In genomic region chr14:94026886-94027469, GRCh38 we compare ENCODE assay signal across 9 cellular contexts. TPM values are rescaled to one million over a fixed set of nuclear protein-coding genes. Genes with fewer than 3 reads are reported as not detected.
DNase-seq lines count a peak whose midpoint lies in the region; ATAC-seq, FAIRE-seq and TF ChIP-seq lines count a peak whose summit lies in the region.
"Had no signal": no experiment of that assay in that cellular context is flagged by ENCODE, and none has a peak within 500 bp of the region (broad histone marks: within the 10 kb centered on the region; RNA-seq: fewer than 3 reads in every experiment).

No MANE protein-coding gene starts in this region.

- TF ChIP-seq RAD21 in K562 (CRISPR knock-in tag; conservative IDR thresholded peaks at IDR 0.05 in 1 of 2, IDR thresholded peaks at IDR 0.05 in 1 of 2): no peak

- no peaks in the 10 kb centered on the region for H3K9me1 ChIP-seq in K562 (ENCODE audit: control insufficient read depth, insufficient read depth, low read length)

- H3K79me2 ChIP-seq in K562 (ENCODE audit: control insufficient read depth, insufficient read depth, low read length): no peaks in the 10 kb centered on the region

- H3K9me3 ChIP-seq in K562 (replicated peaks; ENCODE audit: control insufficient read depth, insufficient read depth, low read depth, low read length) (no peaks in the 10 kb centered on the region), tibial nerve (no peaks in the 10 kb centered on the region), aorta (ENCODE audit: control insufficient read depth, low read length) (no peaks in the 10 kb centered on the region)

- H3K36me3 Mint-ChIP-seq in activated T-cell treated with anti-CD3 and anti-CD28 coated beads, Interleukin-2, amount 50 U/mL, for 4 hours (ENCODE audit: insufficient read depth): no peaks in the 10 kb centered on the region
- no peaks in the 10 kb centered on the region for H3K36me3 Mint-ChIP-seq in memory B cell

- no peak for ATAC-seq in activated T-cell treated with anti-CD3 and anti-CD28 coated beads, Interleukin-2, amount 50 U/mL, for 4 hours
- ATAC-seq in K562 (no peak), memory B cell (ENCODE audit: low read depth) (no peak), aorta (ENCODE audit: low FRiP score) (no peak)

- H3K27me3 Mint-ChIP-seq in activated T-cell treated with anti-CD3 and anti-CD28 coated beads, Interleukin-2, amount 50 U/mL, for 4 hours (ENCODE audit: low read depth): no peaks in the 10 kb centered on the region
- peaks cover 14% of the 10 kb centered on the region for H3K27me3 Mint-ChIP-seq in memory B cell

- no peak for TF ChIP-seq POLR2A in K562 (conservative IDR thresholded peaks at IDR 0.05)
- TF ChIP-seq POLR2A in tibial nerve (IDR thresholded peaks at IDR 0.05): no peak

- H3K4me1 Mint-ChIP-seq in activated T-cell treated with anti-CD3 and anti-CD28 coated beads, Interleukin-2, amount 50 U/mL, for 4 hours (ENCODE audit: low read depth): peaks cover 32% of the 10 kb centered on the region
- peaks cover 9% of the 10 kb centered on the region for H3K4me1 Mint-ChIP-seq in memory B cell

- H3K36me3 ChIP-seq in K562 (ENCODE audit: control insufficient read depth, insufficient read depth, low read length) (no peaks in the 10 kb centered on the region), tibial nerve (no peaks in the 10 kb centered on the region), aorta (ENCODE audit: control insufficient read depth in 1 of 2, insufficient read depth in 2 of 2, low read length in 1 of 2) (no peaks in the 10 kb centered on the region)

- H3K27me3 ChIP-seq in K562 (ENCODE audit: control insufficient read depth in 2 of 2, insufficient read depth in 2 of 2, low read length in 2 of 2) (peaks cover 0 to 4% of the 10 kb centered on the region in 2 experiments; a peak in 1 of 5 replicates), tibial nerve (no peaks in the 10 kb centered on the region), aorta (ENCODE audit: control insufficient read depth in 1 of 2, insufficient read depth in 2 of 2, low read length in 1 of 2) (no peaks in the 10 kb centered on the region)

- H2AFZ ChIP-seq in K562 (ENCODE audit: low read depth, low read length): 0 out of 2 replicates have a peak overlapping the region, but pooled peaks have one; percentile 45

- no peak for DNase-seq in activated T-cell treated with anti-CD3 and anti-CD28 coated beads, Interleukin-2, amount 50 U/mL, for 4 hours
- no peak for DNase-seq in activated T-cell treated with anti-CD3 and anti-CD28 coated beads, Interleukin-2, amount 50 U/mL, for 1 hour
- DNase-seq in K562 (ENCODE audit: extremely low read depth in 1 of 4, low spot score in 3 of 4): no peak
- no peak for DNase-seq in memory B cell (ENCODE audit: low spot score in 2 of 2)
- DNase-seq in tibial nerve (ENCODE audit: low spot score in 2 of 2): no peak
- DNase-seq in NCI-H1436 treated with DMSO at 0.1 percent for 48 hours (lab: John Stamatoyannopoulos, UW): no peak
- no peak for DNase-seq in activated CD8-positive, alpha-beta memory T cell treated with anti-CD3 and anti-CD28 coated beads for 24 hours
- DNase-seq in aorta: no peak

- peak overlapping the region; percentile 37 for H3K4me3 ChIP-seq in K562
- H3K4me3 ChIP-seq in tibial nerve: peak overlapping the region; percentile 40 to 73 (median 62)
- no peak overlapping the region for H3K4me3 ChIP-seq in aorta (ENCODE audit: low read length in 2 of 2)

- in situ Hi-C loops in K562 (cut with MboI): no loop called here

- H3K4me1 ChIP-seq in K562 (replicated peaks in 1 of 2; ENCODE audit: control insufficient read depth in 2 of 2, insufficient read depth in 2 of 2, low read length in 2 of 2) (peaks cover 0 to 7% of the 10 kb centered on the region in 2 experiments; a peak in 1 of 5 replicates), tibial nerve (peaks cover 0 to 14% (median 0%) of the 10 kb centered on the region in 4 donors), aorta (ENCODE audit: control insufficient read depth in 1 of 2, insufficient read depth in 2 of 2, low read length in 2 of 2) (no peaks in the 10 kb centered on the region)

- no peak overlapping the region for H3K27ac ChIP-seq in K562 (ENCODE audit: extremely low read depth, low read depth, low read length)
- no peak overlapping the region for H3K27ac ChIP-seq in tibial nerve
- no peak overlapping the region for H3K27ac ChIP-seq in aorta (ENCODE audit: low read depth in 1 of 2, low read length in 2 of 2)

- intact Hi-C loops in K562 (cut with micrococcal nuclease) (no loop called here), aorta (cut with DNase I) (no loop called here)

- H3K4me2 ChIP-seq in K562 (ENCODE audit: insufficient read depth, low read length): peak overlapping the region; percentile 52; the same call in 1 of the 2 replicates

- peak overlapping the region; percentile 60 for H3K4me3 Mint-ChIP-seq in activated T-cell treated with anti-CD3 and anti-CD28 coated beads, Interleukin-2, amount 50 U/mL, for 4 hours
- peak overlapping the region; percentile 63 for H3K4me3 Mint-ChIP-seq in memory B cell

- WGBS in K562 (ENCODE audit: insufficient coverage, low coverage, missing lambda C conversion rate): 21% methylated on average over 11 of the region's 17 CpGs
- 45 to 57% methylated on average over 12 to 17 of the region's 17 CpGs for WGBS in tibial nerve, 2 donors
- 44 to 45% methylated on average over 17 of the region's 17 CpGs for WGBS in aorta, 2 donors

- TF ChIP-seq EP300 in K562 (IDR thresholded peaks at IDR 0.05; ENCODE audit: low read length) (no peak), tibial nerve (IDR thresholded peaks at IDR 0.05) (no peak)

- H3K27ac Mint-ChIP-seq in memory B cell: no peak overlapping the region

- CTCF ChIA-PET in K562 (lab: Yijun Ruan, JAX; ENCODE audit: low intra/inter-chr PET ratio): no interaction called here

- H3K9ac ChIP-seq in K562 (ENCODE audit: insufficient read depth in 1 of 2, low read depth in 2 of 2, low read length in 2 of 2): peak overlapping the region in 1 of 2 experiments; percentile 28; a peak in 1 of 4 replicates

- H4K20me1 ChIP-seq in K562 (replicated peaks; ENCODE audit: control insufficient read depth, insufficient read depth, low read length): peaks cover 6% of the 10 kb centered on the region; the same call in 1 of the 2 replicates

- no TSS peak for BruUV-seq in K562 (replicated peaks; lab: Mats Ljungman, UMichigan)

- no peaks in the 10 kb centered on the region for H3K9me3 Mint-ChIP-seq in activated T-cell treated with anti-CD3 and anti-CD28 coated beads, Interleukin-2, amount 50 U/mL, for 4 hours
- H3K9me3 Mint-ChIP-seq in memory B cell: no peaks in the 10 kb centered on the region

- POLR2A ChIA-PET in K562 (lab: Yijun Ruan, JAX): no interaction called here

- no peak for TF ChIP-seq CTCF in K562 (IDR thresholded peaks at IDR 0.05 in 2 of 3, conservative IDR thresholded peaks at IDR 0.05 in 1 of 3; ENCODE audit: insufficient read depth in 2 of 3, low read depth in 1 of 3, low read length in 3 of 3)
- TF ChIP-seq CTCF in tibial nerve (IDR thresholded peaks at IDR 0.05): no peak

- no peak for FAIRE-seq in K562 (lab: Jason Lieb, UNC)

RNA-seq across cellular contexts. Expression of gene OTUB2, which starts 0.8 kb away (rescaled TPM):
- under 1 TPM; 0.50 to 0.54 (median 0.53) TPM for total RNA-seq in activated T-cell treated with anti-CD3 and anti-CD28 coated beads, Interleukin-2, amount 50 U/mL, for 4 hours
- total RNA-seq in K562 (2011; cell fraction: chromatin; rRNA removed; ENCODE audit: low replicate concordance): 0.12 and 0.72 TPM in 2 replicates
- 0.26 and 1.0 TPM in 2 replicates for total RNA-seq in K562 (2011; cell fraction: nucleolus; rRNA removed)
- 0.22 and 0.38 TPM in 2 replicates for total RNA-seq in K562 (2011; cell fraction: nucleoplasm; rRNA removed)
- total RNA-seq in K562 (2014; rRNA removed): 0.23 and 0.24 TPM in 2 replicates
- total RNA-seq in K562 (2014; rRNA removed; fragmentation: Illumina TruSeq; extraction: Trizol): 0.07 and 0.35 TPM in 2 replicates
- 0.11 and 0.15 TPM in 2 replicates for total RNA-seq in K562 (2015; rRNA removed; fragmentation: Illumina TruSeq; extraction: Trizol)
- total RNA-seq in K562 (2021): 0.31 and 0.34 TPM in 2 replicates
- 0.11 and 0.20 TPM in 2 replicates for polyA plus RNA-seq in K562 (2011; rRNA removed)
- 0.09 and 0.12 TPM in 2 replicates for polyA plus RNA-seq in K562 (2011; cell fraction: cytosol; rRNA removed)
- 0.18 and 0.33 TPM in 2 replicates for polyA plus RNA-seq in K562 (2011; cell fraction: nucleus; rRNA removed)
- 0.21 and 0.28 TPM in 2 replicates for polyA plus RNA-seq in K562 (2012)
- polyA plus RNA-seq in K562 (2014; fragmentation: Illumina TruSeq; extraction: Trizol): 0.15 and 0.21 TPM in 2 replicates
- under 1 TPM; 0.01 to 0.08 TPM for polyA plus RNA-seq in K562 (2014; fragmentation: Nextera tagmentation; extraction: Ambion mirVana)
- 0.08 and 0.26 TPM in 2 replicates for polyA plus RNA-seq in K562 (2014; rRNA removed)
- polyA minus RNA-seq in K562 (2011; rRNA and poly(A)+ RNA removed): 0.18 and 0.46 TPM in 2 replicates
- polyA minus RNA-seq in K562 (2011; cell fraction: cytosol; rRNA and poly(A)+ RNA removed): 0.67 TPM in 1 of 2 replicates, not detected in the other
- 0.22 and 0.40 TPM in 2 replicates for polyA minus RNA-seq in K562 (2011; cell fraction: nucleus; rRNA and poly(A)+ RNA removed)
- under 1 TPM in 3 of 4 donors, not detected in 1; 0.21 to 0.66 (median 0.60) TPM for total RNA-seq in tibial nerve
- under 1 TPM; 0.42 to 0.60 TPM for total RNA-seq in aorta
- not detected for polyA plus RNA-seq in aorta

RNA-seq across cellular contexts. Expression of gene CCDC197, which starts 29.9 kb away (rescaled TPM):
- under 1 TPM in 1 of 3 donors, not detected in 2; 0.35 TPM for total RNA-seq in activated T-cell treated with anti-CD3 and anti-CD28 coated beads, Interleukin-2, amount 50 U/mL, for 4 hours
- not detected in 2 replicates for total RNA-seq in K562 (2011; cell fraction: chromatin; rRNA removed; ENCODE audit: low replicate concordance)
- not detected in 2 replicates for total RNA-seq in K562 (2011; cell fraction: nucleolus; rRNA removed)
- not detected in 2 replicates for total RNA-seq in K562 (2011; cell fraction: nucleoplasm; rRNA removed)
- total RNA-seq in K562 (2014; rRNA removed) (not detected in 2 replicates), K562 (2014; rRNA removed; fragmentation: Illumina TruSeq; extraction: Trizol) (not detected in 2 replicates), K562 (2015; rRNA removed; fragmentation: Illumina TruSeq; extraction: Trizol) (not detected in 2 replicates), K562 (2021) (not detected in 2 replicates), tibial nerve (not detected), aorta (under 1 TPM in 1 of 2 donors, not detected in 1; 0.60 TPM)
- polyA plus RNA-seq in K562 (2011; rRNA removed) (not detected in 2 replicates), K562 (2014; fragmentation: Illumina TruSeq; extraction: Trizol) (not detected in 2 replicates), K562 (2014; fragmentation: Nextera tagmentation; extraction: Ambion mirVana) (not detected), K562 (2014; rRNA removed) (not detected in 2 replicates), aorta (not detected)
- polyA plus RNA-seq in K562 (2011; cell fraction: cytosol; rRNA removed): not detected in 2 replicates
- polyA plus RNA-seq in K562 (2011; cell fraction: nucleus; rRNA removed): not detected in 2 replicates
- polyA plus RNA-seq in K562 (2012): not detected in 2 replicates
- polyA minus RNA-seq in K562 (2011; rRNA and poly(A)+ RNA removed): not detected in 2 replicates
- not detected in 2 replicates for polyA minus RNA-seq in K562 (2011; cell fraction: cytosol; rRNA and poly(A)+ RNA removed)
- not detected in 2 replicates for polyA minus RNA-seq in K562 (2011; cell fraction: nucleus; rRNA and poly(A)+ RNA removed)
- total RNA-seq: frontal cortex had no signal

RNA-seq across cellular contexts. Expression of gene ASB2, which starts 50.6 kb away (rescaled TPM):
- 1 to 10 TPM; 8.2 to 9.9 (median 9.8) TPM for total RNA-seq in activated T-cell treated with anti-CD3 and anti-CD28 coated beads, Interleukin-2, amount 50 U/mL, for 4 hours
- not detected in 2 replicates for total RNA-seq in K562 (2011; cell fraction: chromatin; rRNA removed; ENCODE audit: low replicate concordance)
- not detected in 2 replicates for total RNA-seq in K562 (2011; cell fraction: nucleolus; rRNA removed)
- total RNA-seq in K562 (2011; cell fraction: nucleoplasm; rRNA removed): not detected in 2 replicates
- not detected in 2 replicates for total RNA-seq in K562 (2014; rRNA removed)
- not detected in 2 replicates for total RNA-seq in K562 (2014; rRNA removed; fragmentation: Illumina TruSeq; extraction: Trizol)
- not detected in 2 replicates for total RNA-seq in K562 (2015; rRNA removed; fragmentation: Illumina TruSeq; extraction: Trizol)
- total RNA-seq in K562 (2021): not detected in 2 replicates
- not detected in 2 replicates for polyA plus RNA-seq in K562 (2011; rRNA removed)
- polyA plus RNA-seq in K562 (2011; cell fraction: cytosol; rRNA removed): not detected in 2 replicates
- not detected in 2 replicates for polyA plus RNA-seq in K562 (2011; cell fraction: nucleus; rRNA removed)
- polyA plus RNA-seq in K562 (2012): 0.12 TPM in 1 of 2 replicates, not detected in the other
- polyA plus RNA-seq in K562 (2014; fragmentation: Illumina TruSeq; extraction: Trizol): not detected in 2 replicates
- not detected for polyA plus RNA-seq in K562 (2014; fragmentation: Nextera tagmentation; extraction: Ambion mirVana)
- polyA plus RNA-seq in K562 (2014; rRNA removed): not detected in 2 replicates
- polyA minus RNA-seq in K562 (2011; rRNA and poly(A)+ RNA removed): not detected in 2 replicates
- not detected in 2 replicates for polyA minus RNA-seq in K562 (2011; cell fraction: cytosol; rRNA and poly(A)+ RNA removed)
- polyA minus RNA-seq in K562 (2011; cell fraction: nucleus; rRNA and poly(A)+ RNA removed): not detected in 2 replicates
- 1 to 10 TPM in 2 of 4 donors, under 1 TPM in 1, not detected in 1; 0.60 to 2.1 (median 1.8) TPM for total RNA-seq in tibial nerve
- total RNA-seq in aorta: 10 to 100 TPM; 53.3 to 57.0 TPM
- polyA plus RNA-seq in aorta: 10 to 100 TPM in 1 of 2 donors, 1 to 10 TPM in 1; 9.1 to 24.8 TPM

RNA-seq across cellular contexts. Expression of gene DDX24, which starts 54.0 kb away (rescaled TPM):
- total RNA-seq in activated T-cell treated with anti-CD3 and anti-CD28 coated beads, Interleukin-2, amount 50 U/mL, for 4 hours: 100 to 1,000 TPM; 287 to 321 (median 319) TPM
- total RNA-seq in K562 (2011; cell fraction: chromatin; rRNA removed; ENCODE audit: low replicate concordance): 39.3 and 70.0 TPM in 2 replicates
- 36.2 TPM in 2 replicates for total RNA-seq in K562 (2011; cell fraction: nucleolus; rRNA removed)
- 33.4 and 34.7 TPM in 2 replicates for total RNA-seq in K562 (2011; cell fraction: nucleoplasm; rRNA removed)
- 98.3 and 104 TPM in 2 replicates for total RNA-seq in K562 (2014; rRNA removed)
- 129 and 139 TPM in 2 replicates for total RNA-seq in K562 (2014; rRNA removed; fragmentation: Illumina TruSeq; extraction: Trizol)
- total RNA-seq in K562 (2015; rRNA removed; fragmentation: Illumina TruSeq; extraction: Trizol): 122 and 125 TPM in 2 replicates
- total RNA-seq in K562 (2021): 118 and 127 TPM in 2 replicates
- 95.7 and 98.6 TPM in 2 replicates for polyA plus RNA-seq in K562 (2011; rRNA removed)
- polyA plus RNA-seq in K562 (2011; cell fraction: cytosol; rRNA removed): 61.5 and 65.0 TPM in 2 replicates
- 76.7 and 77.4 TPM in 2 replicates for polyA plus RNA-seq in K562 (2011; cell fraction: nucleus; rRNA removed)
- 67.1 and 89.1 TPM in 2 replicates for polyA plus RNA-seq in K562 (2012)
- 139 and 175 TPM in 2 replicates for polyA plus RNA-seq in K562 (2014; fragmentation: Illumina TruSeq; extraction: Trizol)
- polyA plus RNA-seq in K562 (2014; fragmentation: Nextera tagmentation; extraction: Ambion mirVana): 100 to 1,000 TPM in 1 of 2 experiments, 10 to 100 TPM in 1; 95.1 to 136 TPM
- polyA plus RNA-seq in K562 (2014; rRNA removed): 67.4 and 82.4 TPM in 2 replicates
- 102 and 114 TPM in 2 replicates for polyA minus RNA-seq in K562 (2011; rRNA and poly(A)+ RNA removed)
- polyA minus RNA-seq in K562 (2011; cell fraction: cytosol; rRNA and poly(A)+ RNA removed): 32.5 and 54.1 TPM in 2 replicates
- polyA minus RNA-seq in K562 (2011; cell fraction: nucleus; rRNA and poly(A)+ RNA removed): 28.8 and 48.1 TPM in 2 replicates
- 100 to 1,000 TPM; 116 to 170 (median 151) TPM for total RNA-seq in tibial nerve
- total RNA-seq in aorta: 100 to 1,000 TPM; 190 to 198 TPM
- 100 to 1,000 TPM in 1 of 2 donors, 10 to 100 TPM in 1; 43.7 to 158 TPM for polyA plus RNA-seq in aorta

RNA-seq across cellular contexts. Expression of gene IFI27L1, which starts 54.1 kb away (rescaled TPM):
- 1 to 10 TPM; 8.9 to 9.5 (median 9.0) TPM for total RNA-seq in activated T-cell treated with anti-CD3 and anti-CD28 coated beads, Interleukin-2, amount 50 U/mL, for 4 hours
- 24.1 and 32.5 TPM in 2 replicates for total RNA-seq in K562 (2011; cell fraction: chromatin; rRNA removed; ENCODE audit: low replicate concordance)
- 33.0 and 35.5 TPM in 2 replicates for total RNA-seq in K562 (2011; cell fraction: nucleolus; rRNA removed)
- 30.1 and 34.7 TPM in 2 replicates for total RNA-seq in K562 (2011; cell fraction: nucleoplasm; rRNA removed)
- total RNA-seq in K562 (2014; rRNA removed): 20.3 and 24.6 TPM in 2 replicates
- 13.8 and 19.7 TPM in 2 replicates for total RNA-seq in K562 (2014; rRNA removed; fragmentation: Illumina TruSeq; extraction: Trizol)
- 17.6 and 17.8 TPM in 2 replicates for total RNA-seq in K562 (2015; rRNA removed; fragmentation: Illumina TruSeq; extraction: Trizol)
- 20.2 and 23.8 TPM in 2 replicates for total RNA-seq in K562 (2021)
- 28.0 and 31.9 TPM in 2 replicates for polyA plus RNA-seq in K562 (2011; rRNA removed)
- polyA plus RNA-seq in K562 (2011; cell fraction: cytosol; rRNA removed): 35.9 TPM in 2 replicates
- polyA plus RNA-seq in K562 (2011; cell fraction: nucleus; rRNA removed): 50.2 and 57.1 TPM in 2 replicates
- polyA plus RNA-seq in K562 (2012): 23.6 and 32.5 TPM in 2 replicates
- polyA plus RNA-seq in K562 (2014; fragmentation: Illumina TruSeq; extraction: Trizol): 14.5 and 19.3 TPM in 2 replicates
- 10 to 100 TPM; 22.8 to 28.0 TPM for polyA plus RNA-seq in K562 (2014; fragmentation: Nextera tagmentation; extraction: Ambion mirVana)
- polyA plus RNA-seq in K562 (2014; rRNA removed): 25.0 and 25.6 TPM in 2 replicates
- 4.8 and 7.3 TPM in 2 replicates for polyA minus RNA-seq in K562 (2011; rRNA and poly(A)+ RNA removed)
- polyA minus RNA-seq in K562 (2011; cell fraction: cytosol; rRNA and poly(A)+ RNA removed): 3.3 and 5.8 TPM in 2 replicates
- polyA minus RNA-seq in K562 (2011; cell fraction: nucleus; rRNA and poly(A)+ RNA removed): 6.5 and 11.7 TPM in 2 replicates
- total RNA-seq in tibial nerve: 10 to 100 TPM in 2 of 4 donors, 1 to 10 TPM in 2; 2.7 to 14.6 (median 7.2) TPM
- 10 to 100 TPM; 13.7 to 16.8 TPM for total RNA-seq in aorta
- polyA plus RNA-seq in aorta: 10 to 100 TPM; 20.8 to 21.8 TPM

Comparison
In these comparisons a context has a peak if more than half of its experiments do, and no peak if none do; other contexts are left out.
1. H3K4me3 ChIP-seq: peak in K562 (single experiment) and tibial nerve (4 of 4); none in aorta (0 of 2).
2. RNA of gene ASB2, which starts 50.6 kb away (total RNA-seq): 53.3 to 57.0 TPM in aorta; 8.2 to 9.9 TPM in activated T-cell treated with anti-CD3 and anti-CD28 coated beads, Interleukin-2, amount 50 U/mL, for 4 hours, 0.60 to 2.1 TPM in tibial nerve and not detected in K562; every median in the first group is over 4 times any median in the second.